Comparison of ENCODE assay signal across 13 cellular contexts in genomic region chr4:62670509-62670908, GRCh38.
A peak's percentile ranks its signal among the peaks of the same experiment; 100 is the strongest.
DNase-seq lines count a peak whose midpoint lies in the region; ATAC-seq lines count a peak whose summit lies in the region.
"Had no signal": no experiment of that assay in that cellular context is flagged by ENCODE, and none has a peak within 500 bp of the region (broad histone marks: within the 10 kb centered on the region; RNA-seq: fewer than 3 reads in every experiment).

No MANE protein-coding gene starts in this region.

- no peaks in the 10 kb centered on the region for H3K36me3 ChIP-seq in skeletal muscle tissue (ENCODE audit: control insufficient read depth in 3 of 3, insufficient read depth in 3 of 3, low read length in 3 of 3)
- H3K36me3 ChIP-seq: tibial nerve had no signal

- peak overlapping the region; percentile 15 for H3K27ac ChIP-seq in skeletal muscle tissue (ENCODE audit: low read depth, low read length)
- H3K27ac ChIP-seq: tibial nerve had no signal

- H3K4me3 ChIP-seq in skeletal muscle tissue (ENCODE audit: low read length in 3 of 3): no peak overlapping the region
- H3K4me3 ChIP-seq: tibial nerve had no signal

- H3K27me3 ChIP-seq in skeletal muscle tissue (ENCODE audit: control insufficient read depth in 3 of 3, insufficient read depth in 3 of 3, low read length in 3 of 3): no peaks in the 10 kb centered on the region
- H3K27me3 ChIP-seq: tibial nerve had no signal

- peaks cover 7 to 8% of the 10 kb centered on the region in 2 donors for H3K9me3 Mint-ChIP-seq in activated T-cell treated with anti-CD3 and anti-CD28 coated beads, Interleukin-2, amount 50 U/mL, for 72 hours

- H3K36me3 Mint-ChIP-seq in activated T-cell treated with anti-CD3 and anti-CD28 coated beads, Interleukin-2, amount 50 U/mL, for 72 hours (ENCODE audit: insufficient read depth in 2 of 2): peaks cover 0 to 1% of the 10 kb centered on the region in 2 donors

- no peaks in the 10 kb centered on the region for H3K9me3 ChIP-seq in skeletal muscle tissue (ENCODE audit: control insufficient read depth in 3 of 3, low read length in 3 of 3)

- DNase-seq in NCI-H82 (lab: John Stamatoyannopoulos, UW) (peak; percentile 5), NCI-H82 treated with DMSO at 0.1 percent for 48 hours (lab: John Stamatoyannopoulos, UW; ENCODE audit: unreplicated experiment) (no peak), NCI-H524 treated with DMSO at 0.1 percent for 48 hours (lab: John Stamatoyannopoulos, UW) (peak; percentile 79), astrocyte of the hippocampus (ENCODE audit: low read depth, low spot score) (peak; percentile 1), foreskin melanocyte (no peak)
- no peak for DNase-seq in activated T-cell treated with anti-CD3 and anti-CD28 coated beads, Interleukin-2, amount 50 U/mL, for 72 hours
- no peak for DNase-seq in activated CD8-positive, alpha-beta memory T cell treated with anti-CD3 and anti-CD28 coated beads for 24 hours
- DNase-seq: activated naive CD4-positive, alpha-beta T cell treated with anti-CD3 and anti-CD28 coated beads for 36 hours; caudate nucleus; NCI-H1930; stimulated activated CD4-positive, alpha-beta T cell treated with anti-CD3 and anti-CD28 coated beads, Interleukin-15, amount 100 ng/mL, for 24 hours had no signal

- ATAC-seq in activated T-cell treated with anti-CD3 and anti-CD28 coated beads, Interleukin-2, amount 50 U/mL, for 72 hours (replicated peaks in 1 of 2): no peak

- H3K27me3 Mint-ChIP-seq in activated T-cell treated with anti-CD3 and anti-CD28 coated beads, Interleukin-2, amount 50 U/mL, for 72 hours (ENCODE audit: low read depth): no peaks in the 10 kb centered on the region

- no peaks in the 10 kb centered on the region for H3K4me1 ChIP-seq in skeletal muscle tissue (ENCODE audit: control insufficient read depth in 3 of 3, insufficient read depth in 3 of 3, low read length in 3 of 3)
- H3K4me1 ChIP-seq: tibial nerve had no signal

- peak overlapping the region in 1 of 3 donors; percentile 2 for H3K9ac ChIP-seq in skeletal muscle tissue (ENCODE audit: low read depth in 1 of 3, low read length in 3 of 3)

- H3K4me3 Mint-ChIP-seq in activated T-cell treated with anti-CD3 and anti-CD28 coated beads, Interleukin-2, amount 50 U/mL, for 72 hours: no peak overlapping the region
- H3K4me3 Mint-ChIP-seq: activated naive CD4-positive, alpha-beta T cell treated with anti-CD3 and anti-CD28 coated beads for 36 hours had no signal

- no peaks in the 10 kb centered on the region for H3K4me1 Mint-ChIP-seq in activated T-cell treated with anti-CD3 and anti-CD28 coated beads, Interleukin-2, amount 50 U/mL, for 72 hours (ENCODE audit: low read depth)

- H3K27ac Mint-ChIP-seq in activated T-cell treated with anti-CD3 and anti-CD28 coated beads, Interleukin-2, amount 50 U/mL, for 72 hours: no peak overlapping the region
- H3K27ac Mint-ChIP-seq: activated naive CD4-positive, alpha-beta T cell treated with anti-CD3 and anti-CD28 coated beads for 36 hours had no signal

Comparison
In these comparisons a context has a peak if more than half of its experiments do, and no peak if none do; other contexts are left out.
1. DNase-seq: peak in NCI-H82 (single experiment), NCI-H524 treated with DMSO at 0.1 percent for 48 hours (single experiment) and astrocyte of the hippocampus (single experiment); none in NCI-H82 treated with DMSO at 0.1 percent for 48 hours (single experiment), foreskin melanocyte (single experiment), activated T-cell treated with anti-CD3 and anti-CD28 coated beads, Interleukin-2, amount 50 U/mL, for 72 hours (0 of 2) and activated CD8-positive, alpha-beta memory T cell treated with anti-CD3 and anti-CD28 coated beads for 24 hours (single experiment).